8 cellular contexts compared by ENCODE assay signal in genomic region chr9:135926402-135927194, GRCh38. TPM values are rescaled to one million over a fixed set of nuclear protein-coding genes. Genes with fewer than 3 reads are reported as not detected.
A peak's percentile ranks its signal among the peaks of the same experiment; 100 is the strongest.
DNase-seq lines count a peak whose midpoint lies in the region; ATAC-seq, FAIRE-seq and TF ChIP-seq lines count a peak whose summit lies in the region.

No MANE protein-coding gene starts in this region.

- H3K4me1 ChIP-seq in tibial nerve: peaks cover 0 to 4% (median 0%) of the 10 kb centered on the region in 4 donors

- no peak for TF ChIP-seq POLR2A in tibial nerve (IDR thresholded peaks at IDR 0.05)

- FAIRE-seq in D721Med (lab: Jason Lieb, UNC): no peak

- peaks cover 0 to 62% (median 0%) of the 10 kb centered on the region in 3 donors for H3K36me3 ChIP-seq in tibial nerve

- POLR2A ChIA-PET in HEK293T (lab: Yijun Ruan, JAX): no interaction called here

- TF ChIP-seq EP300 in tibial nerve (IDR thresholded peaks at IDR 0.05): no peak

- H3K4me1 Mint-ChIP-seq in activated naive CD4-positive, alpha-beta T cell treated with anti-CD3 and anti-CD28 coated beads for 36 hours (ENCODE audit: low read depth): peaks cover 31% of the 10 kb centered on the region
- H3K4me1 Mint-ChIP-seq in stimulated activated naive CD8-positive, alpha-beta T cell treated with anti-CD3 and anti-CD28 coated beads, Interleukin-15, amount 100 ng/mL, for 72 hours: peaks cover 61% of the 10 kb centered on the region

- no peak overlapping the region for H3K27ac ChIP-seq in tibial nerve

- intact Hi-C loops in activated naive CD4-positive, alpha-beta T cell treated with anti-CD3 and anti-CD28 coated beads for 36 hours (cut with micrococcal nuclease): loop anchor here (1.0 kb wide), 2 partner anchors 34 to 62 kb away; no protein-coding TSS in a partner anchor

- H3K36me3 Mint-ChIP-seq in activated naive CD4-positive, alpha-beta T cell treated with anti-CD3 and anti-CD28 coated beads for 36 hours (ENCODE audit: low read depth): peaks cover 13% of the 10 kb centered on the region

- no peaks in the 10 kb centered on the region for H3K27me3 ChIP-seq in tibial nerve

- TF ChIP-seq CTCF in tibial nerve (IDR thresholded peaks at IDR 0.05): no peak
- no peak for TF ChIP-seq CTCF in D721Med (IDR thresholded peaks at IDR 0.05; ENCODE audit: insufficient read depth, missing control alignments)

- H3K27me3 Mint-ChIP-seq in activated naive CD4-positive, alpha-beta T cell treated with anti-CD3 and anti-CD28 coated beads for 36 hours (ENCODE audit: low read depth): no peaks in the 10 kb centered on the region
- H3K27me3 Mint-ChIP-seq in stimulated activated naive CD8-positive, alpha-beta T cell treated with anti-CD3 and anti-CD28 coated beads, Interleukin-15, amount 100 ng/mL, for 72 hours: no peaks in the 10 kb centered on the region

- 76 to 82% methylated on average over 9 to 15 of the region's 27 CpGs for WGBS in tibial nerve, 2 donors

- peak overlapping the region; percentile 85 for H3K27ac Mint-ChIP-seq in activated naive CD4-positive, alpha-beta T cell treated with anti-CD3 and anti-CD28 coated beads for 36 hours
- H3K27ac Mint-ChIP-seq in stimulated activated naive CD8-positive, alpha-beta T cell treated with anti-CD3 and anti-CD28 coated beads, Interleukin-15, amount 100 ng/mL, for 72 hours: peak overlapping the region in 1 of 2 donors; percentile 87

- CTCF ChIA-PET in activated naive CD4-positive, alpha-beta T cell treated with anti-CD3 and anti-CD28 coated beads for 36 hours (lab: Charles Lee): no interaction called here
- CTCF ChIA-PET in HEK293T (lab: Yijun Ruan, JAX): no interaction called here

- no peak overlapping the region for H3K4me3 ChIP-seq in tibial nerve

- DNase-seq in AG08395 (ENCODE audit: low spot score) (peak; percentile 96), M059J (ENCODE audit: low read depth) (peak; percentile 99), kidney tubule cell (ENCODE audit: low spot score) (peak; percentile 91), HEK293T (ENCODE audit: extremely low spot score) (no peak), tibial nerve (ENCODE audit: low spot score in 2 of 2) (no peak), D721Med (ENCODE audit: insufficient read length, low spot score) (no peak)
- DNase-seq in activated naive CD4-positive, alpha-beta T cell treated with anti-CD3 and anti-CD28 coated beads for 36 hours: peak; percentile 92
- DNase-seq in stimulated activated naive CD8-positive, alpha-beta T cell treated with anti-CD3 and anti-CD28 coated beads, Interleukin-15, amount 100 ng/mL, for 72 hours: peak; percentile 80 to 93

- H3K4me3 Mint-ChIP-seq in activated naive CD4-positive, alpha-beta T cell treated with anti-CD3 and anti-CD28 coated beads for 36 hours: no peak overlapping the region
- peak overlapping the region in 1 of 2 donors; percentile 54 for H3K4me3 Mint-ChIP-seq in stimulated activated naive CD8-positive, alpha-beta T cell treated with anti-CD3 and anti-CD28 coated beads, Interleukin-15, amount 100 ng/mL, for 72 hours

- peak; percentile 98 for ATAC-seq in stimulated activated naive CD8-positive, alpha-beta T cell treated with anti-CD3 and anti-CD28 coated beads, Interleukin-15, amount 100 ng/mL, for 72 hours

- no peaks in the 10 kb centered on the region for H3K9me3 Mint-ChIP-seq in activated naive CD4-positive, alpha-beta T cell treated with anti-CD3 and anti-CD28 coated beads for 36 hours
- H3K9me3 Mint-ChIP-seq in stimulated activated naive CD8-positive, alpha-beta T cell treated with anti-CD3 and anti-CD28 coated beads, Interleukin-15, amount 100 ng/mL, for 72 hours: no peaks in the 10 kb centered on the region

- no peaks in the 10 kb centered on the region for H3K9me3 ChIP-seq in tibial nerve

TF ChIP-seq in HEK293T, 16 proteins besides CTCF, POLR2A, EP300 and RAD21:
- TF ChIP-seq ZNF384 (IDR thresholded peaks at IDR 0.05) (no peak), FOXA1 (IDR thresholded peaks at IDR 0.05) (no peak), FOXM1 (IDR thresholded peaks at IDR 0.05; ENCODE audit: borderline replicate concordance) (no peak), ELF4 (IDR thresholded peaks at IDR 0.05) (no peak), SUZ12 (IDR thresholded peaks at IDR 0.05) (no peak), BHLHE40 (IDR thresholded peaks at IDR 0.05; ENCODE audit: borderline replicate concordance) (no peak), TARDBP (IDR thresholded peaks at IDR 0.05) (no peak), HDGF (IDR thresholded peaks at IDR 0.05; ENCODE audit: borderline replicate concordance) (no peak), CTBP1 (IDR thresholded peaks at IDR 0.05; ENCODE audit: borderline replicate concordance) (no peak), FOXK2 (IDR thresholded peaks at IDR 0.05) (no peak), LEF1 (IDR thresholded peaks at IDR 0.05; ENCODE audit: borderline replicate concordance) (no peak), NFRKB (IDR thresholded peaks at IDR 0.05) (no peak), L3MBTL2 (conservative IDR thresholded peaks at IDR 0.05) (no peak), SP1 (IDR thresholded peaks at IDR 0.05) (no peak), ARNT (IDR thresholded peaks at IDR 0.05) (no peak)
- TF ChIP-seq, protein P1, sequence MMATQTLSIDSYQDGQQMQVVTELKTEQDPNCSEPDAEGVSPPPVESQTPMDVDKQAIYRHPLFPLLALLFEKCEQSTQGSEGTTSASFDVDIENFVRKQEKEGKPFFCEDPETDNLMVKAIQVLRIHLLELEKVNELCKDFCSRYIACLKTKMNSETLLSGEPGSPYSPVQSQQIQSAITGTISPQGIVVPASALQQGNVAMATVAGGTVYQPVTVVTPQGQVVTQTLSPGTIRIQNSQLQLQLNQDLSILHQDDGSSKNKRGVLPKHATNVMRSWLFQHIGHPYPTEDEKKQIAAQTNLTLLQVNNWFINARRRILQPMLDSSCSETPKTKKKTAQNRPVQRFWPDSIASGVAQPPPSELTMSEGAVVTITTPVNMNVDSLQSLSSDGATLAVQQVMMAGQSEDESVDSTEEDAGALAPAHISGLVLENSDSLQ (IDR thresholded peaks at IDR 0.05): no peak

RNA-seq across cellular contexts. Expression of gene CAMSAP1, which starts 19.3 kb away (rescaled TPM):
- total RNA-seq in M059J (2014; rRNA removed; shearing (Covaris generic)): 17.2 and 21.5 TPM in 2 replicates
- 10 to 100 TPM; 32.6 to 35.2 TPM for total RNA-seq in activated naive CD4-positive, alpha-beta T cell treated with anti-CD3 and anti-CD28 coated beads for 36 hours
- total RNA-seq in tibial nerve: 10 to 100 TPM; 27.6 to 40.8 (median 35.7) TPM

RNA-seq across cellular contexts. Expression of gene UBAC1, which starts 34.6 kb away (rescaled TPM):
- total RNA-seq in M059J (2014; rRNA removed; shearing (Covaris generic)): 49.6 and 54.6 TPM in 2 replicates
- total RNA-seq in activated naive CD4-positive, alpha-beta T cell treated with anti-CD3 and anti-CD28 coated beads for 36 hours: 10 to 100 TPM; 37.2 to 40.0 TPM
- 10 to 100 TPM; 48.6 to 61.4 (median 55.9) TPM for total RNA-seq in tibial nerve

Comparison
In these comparisons a context has a peak if more than half of its experiments do, and no peak if none do; other contexts are left out.
1. DNase-seq: peak in AG08395 (single experiment), M059J (single experiment), activated naive CD4-positive, alpha-beta T cell treated with anti-CD3 and anti-CD28 coated beads for 36 hours (single experiment), kidney tubule cell (single experiment) and stimulated activated naive CD8-positive, alpha-beta T cell treated with anti-CD3 and anti-CD28 coated beads, Interleukin-15, amount 100 ng/mL, for 72 hours (2 of 2); none in HEK293T (single experiment), tibial nerve (0 of 2) and D721Med (single experiment).